Comparison of ENCODE assay signal across 9 cellular contexts in genomic region chr5:140821375-140822280, GRCh38. TPM values are rescaled to one million over a fixed set of nuclear protein-coding genes. Genes with fewer than 3 reads are reported as not detected.
DNase-seq lines count a peak whose midpoint lies in the region; ATAC-seq, FAIRE-seq and TF ChIP-seq lines count a peak whose summit lies in the region.
"Had no signal": no experiment of that assay in that cellular context is flagged by ENCODE, and none has a peak within 500 bp of the region (broad histone marks: within the 10 kb centered on the region; RNA-seq: fewer than 3 reads in every experiment).

Gene PCDHA5, plus strand, starts transcription at chr5:140821613.

- ATAC-seq in body of pancreas (no peak), HepG2 (no peak)

- TF ChIP-seq CTCF in body of pancreas (IDR thresholded peaks at IDR 0.05) = peak in 5 of 7 experiments; percentile 6 to 22 (median 17)
- peak; percentile 56 for TF ChIP-seq CTCF in HepG2 (CRISPR knock-in tag; IDR thresholded peaks at IDR 0.05)
- TF ChIP-seq CTCF in nephron progenitor cell (IDR thresholded peaks at IDR 0.05) = no peak

- H3K4me1 ChIP-seq in body of pancreas (no peaks in the 10 kb centered on the region), HepG2 (ENCODE audit: insufficient read depth, low read length) (no peaks in the 10 kb centered on the region)

- no peak within 1 kb of the TSS for H3K9ac ChIP-seq in HepG2 (ENCODE audit: insufficient read depth, low read depth, low read length)

- no peak for FAIRE-seq in HepG2 (lab: Jason Lieb, UNC)

- 25 to 32% methylated on average over 38 to 39 of the region's 39 CpGs for WGBS in body of pancreas, 2 donors
- WGBS in HepG2 (ENCODE audit: low lambda C conversion rate) = 49% methylated on average over 30 of the region's 39 CpGs

- DNase-seq in EL (peak; percentile 27), HuH-7 (ENCODE audit: low spot score) (peak; percentile 72), body of pancreas (peak in 1 of 4 donors; percentile 54), HepG2 (ENCODE audit: low spot score) (peak; percentile 12), nephron progenitor cell (no peak), SHP77 (lab: John Stamatoyannopoulos, UW) (no peak), NCI-H128 (lab: John Stamatoyannopoulos, UW; ENCODE audit: unreplicated experiment) (no peak), ecto neural progenitor cell (ENCODE audit: low spot score) (no peak)

- H3K79me2 ChIP-seq in HepG2 (ENCODE audit: insufficient read depth, low read length) = no peaks in the 10 kb centered on the region

- TF ChIP-seq EP300 in HepG2 (IDR thresholded peaks at IDR 0.05; ENCODE audit: low read depth in 2 of 2, low read length in 2 of 2) = no peak
- TF ChIP-seq EP300 in HepG2 (CRISPR knock-in tag; IDR thresholded peaks at IDR 0.05; ENCODE audit: borderline replicate concordance) = no peak

- H3K27me3 ChIP-seq in body of pancreas = no peaks in the 10 kb centered on the region
- H3K27me3 ChIP-seq in HepG2 (ENCODE audit: control insufficient read depth in 1 of 2, insufficient read depth in 2 of 2, low read length in 2 of 2) = no peaks in the 10 kb centered on the region; a peak in 1 of 5 replicates

- TF ChIP-seq POLR2A in body of pancreas (IDR thresholded peaks at IDR 0.05) (no peak), HepG2 (IDR thresholded peaks at IDR 0.05; ENCODE audit: insufficient read depth in 1 of 2, low read depth in 2 of 2, low read length in 2 of 2) (no peak)

- H3K4me2 ChIP-seq in HepG2 (ENCODE audit: low read depth, low read length) = no peak within 1 kb of the TSS

- H3K27ac Mint-ChIP-seq in nephron progenitor cell = no peak within 1 kb of the TSS

- H3K4me1 Mint-ChIP-seq in nephron progenitor cell = no peaks in the 10 kb centered on the region
- H3K4me1 Mint-ChIP-seq: central memory CD8-positive, alpha-beta T cell had no signal

- H4K20me1 ChIP-seq in HepG2 (ENCODE audit: insufficient read depth, low read length) = no peaks in the 10 kb centered on the region

- POLR2A ChIA-PET in HepG2 (lab: Yijun Ruan, JAX) = no interaction called here

- H3K9me3 ChIP-seq in body of pancreas = peaks cover 0 to 21% (median 4%) of the 10 kb centered on the region in 3 donors
- no peaks in the 10 kb centered on the region for H3K9me3 ChIP-seq in HepG2 (ENCODE audit: low read length)

- no peaks in the 10 kb centered on the region for H3K27me3 Mint-ChIP-seq in nephron progenitor cell (ENCODE audit: low read depth, poor library complexity)

- H2AFZ ChIP-seq in HepG2 (ENCODE audit: low read length) = no peak within 1 kb of the TSS

- H3K27ac ChIP-seq in body of pancreas (peak within 1 kb of the TSS in 1 of 4 donors; percentile 31), HepG2 (ENCODE audit: extremely low read length, insufficient read depth, low read length) (no peak within 1 kb of the TSS)

- in situ Hi-C loops in HepG2 (cut with HindIII; ENCODE audit: extremely low pct_ligation_motif_present, low pct_unique_long_range_greater_than_20kb) = no loop called here

- CTCF ChIA-PET in HepG2 (lab: Yijun Ruan, JAX; ENCODE audit: low intra/inter-chr PET ratio, low total read pairs) = no interaction called here

- BruUV-seq in HepG2 (replicated peaks; lab: Mats Ljungman, UMichigan) = no TSS peak

- H3K36me3 ChIP-seq in body of pancreas (replicated peaks in 1 of 2; ENCODE audit: insufficient read depth in 1 of 2, low read depth in 2 of 2) (no peaks in the 10 kb centered on the region), HepG2 (replicated peaks in 1 of 2; ENCODE audit: control insufficient read depth in 1 of 2, insufficient read depth in 2 of 2, low read length in 2 of 2) (no peaks in the 10 kb centered on the region)

- H3K4me3 ChIP-seq in body of pancreas (no peak within 1 kb of the TSS), HepG2 (replicated peaks in 1 of 3; ENCODE audit: insufficient read depth in 1 of 3, low read depth in 2 of 3, low read length in 3 of 3) (no peak within 1 kb of the TSS)

- H3K4me3 Mint-ChIP-seq in nephron progenitor cell = no peak within 1 kb of the TSS
- H3K4me3 Mint-ChIP-seq: central memory CD8-positive, alpha-beta T cell had no signal

- H3K36me3 Mint-ChIP-seq in nephron progenitor cell (ENCODE audit: low read depth) = peaks cover 71% of the 10 kb centered on the region

- H3K9me3 Mint-ChIP-seq in nephron progenitor cell = peaks cover 64% of the 10 kb centered on the region

- TF ChIP-seq RAD21 in HepG2 (CRISPR knock-in tag; IDR thresholded peaks at IDR 0.05) = no peak

- intact Hi-C loops in body of pancreas (cut with DNase I) = no loop called here
- intact Hi-C loops in HepG2 (cut with micrococcal nuclease; ENCODE audit: unreplicated experiment) = no loop called here

TF ChIP-seq in HepG2, 621 proteins besides CTCF, POLR2A, EP300 and RAD21:
- TF ChIP-seq CAMTA2 (CRISPR knock-in tag; IDR thresholded peaks at IDR 0.05; ENCODE audit: borderline replicate concordance) = no peak
- TF ChIP-seq, protein P1, sequence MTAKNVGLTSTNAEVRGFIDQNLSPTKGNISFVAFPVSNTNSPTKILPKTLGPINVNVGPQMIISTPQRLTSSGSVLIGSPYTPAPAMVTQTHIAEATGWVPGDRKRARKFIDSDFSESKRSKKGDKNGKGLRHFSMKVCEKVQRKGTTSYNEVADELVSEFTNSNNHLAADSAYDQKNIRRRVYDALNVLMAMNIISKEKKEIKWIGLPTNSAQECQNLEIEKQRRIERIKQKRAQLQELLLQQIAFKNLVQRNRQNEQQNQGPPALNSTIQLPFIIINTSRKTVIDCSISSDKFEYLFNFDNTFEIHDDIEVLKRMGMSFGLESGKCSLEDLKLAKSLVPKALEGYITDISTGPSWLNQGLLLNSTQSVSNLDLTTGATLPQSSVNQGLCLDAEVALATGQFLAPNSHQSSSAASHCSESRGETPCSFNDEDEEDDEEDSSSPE (CRISPR knock-in tag; IDR thresholded peaks at IDR 0.05) = no peak
- no peak for TF ChIP-seq MYNN (CRISPR knock-in tag; IDR thresholded peaks at IDR 0.05; ENCODE audit: low read depth)
- no peak for TF ChIP-seq THAP8 (CRISPR knock-in tag; IDR thresholded peaks at IDR 0.05; ENCODE audit: borderline replicate concordance)
- TF ChIP-seq NR2F2 (IDR thresholded peaks at IDR 0.05; ENCODE audit: borderline replicate concordance, low read depth) = no peak
- TF ChIP-seq RFX1 (IDR thresholded peaks at IDR 0.05) = no peak
- no peak for TF ChIP-seq EED (CRISPR knock-in tag; IDR thresholded peaks at IDR 0.05)
- TF ChIP-seq PAF1 (CRISPR knock-in tag; IDR thresholded peaks at IDR 0.05) = no peak

RNA-seq across cellular contexts. Expression of gene PCDHA5, which starts in this region (rescaled TPM):
- total RNA-seq in body of pancreas (1 to 10 TPM; 2.3 to 4.0 TPM), HepG2 (2016; rRNA removed; fragmentation: Illumina TruSeq; extraction: Trizol) (not detected in 2 replicates)
- total RNA-seq in HepG2 (2016; cell fraction: cytosol; rRNA removed; fragmentation: Illumina TruSeq; extraction: Trizol; ENCODE audit: low read depth) = not detected in 2 replicates
- total RNA-seq in HepG2 (2016; cell fraction: insoluble cytoplasmic fraction; rRNA removed; fragmentation: Illumina TruSeq; extraction: Trizol) = not detected in 2 replicates
- total RNA-seq in HepG2 (2016; cell fraction: membrane; rRNA removed; fragmentation: Illumina TruSeq; extraction: Trizol) = not detected in 2 replicates
- total RNA-seq in HepG2 (2016; cell fraction: nucleus; rRNA removed; fragmentation: Illumina TruSeq; extraction: Trizol) = not detected in 2 replicates
- not detected in 2 replicates for polyA plus RNA-seq in HepG2 (2011; rRNA removed)
- not detected in 2 replicates for polyA plus RNA-seq in HepG2 (2011; cell fraction: cytosol; rRNA removed)
- polyA plus RNA-seq in HepG2 (2011; cell fraction: nucleus; rRNA removed) = not detected in 2 replicates
- 0.03 TPM in 1 of 2 replicates, not detected in the other for polyA plus RNA-seq in HepG2 (2012)
- not detected in 2 replicates for polyA plus RNA-seq in HepG2 (2016; cell fraction: cytosol; fragmentation: Illumina TruSeq; extraction: Trizol; ENCODE audit: low read depth)
- not detected in 2 replicates for polyA plus RNA-seq in HepG2 (2016; cell fraction: insoluble cytoplasmic fraction; fragmentation: Illumina TruSeq; extraction: Trizol; ENCODE audit: low read depth)
- not detected in 2 replicates for polyA plus RNA-seq in HepG2 (2016; cell fraction: membrane; fragmentation: Illumina TruSeq; extraction: Trizol; ENCODE audit: low read depth)
- polyA plus RNA-seq in HepG2 (2016; cell fraction: nucleus; fragmentation: Illumina TruSeq; extraction: Trizol; ENCODE audit: insufficient read depth, low read depth) = not detected in 2 replicates
- polyA minus RNA-seq in HepG2 (2011; rRNA and poly(A)+ RNA removed; ENCODE audit: low replicate concordance) = not detected in 2 replicates
- not detected in 2 replicates for polyA minus RNA-seq in HepG2 (2011; cell fraction: cytosol; rRNA and poly(A)+ RNA removed)
- polyA minus RNA-seq in HepG2 (2011; cell fraction: nucleus; rRNA and poly(A)+ RNA removed) = not detected in 2 replicates

Comparison
In these comparisons a context has a peak if more than half of its experiments do, and no peak if none do; other contexts are left out.
1. Peak in DNase-seq in HepG2; RNA of the gene not detected or under 1 TPM.
2. DNase-seq: peak in EL (single experiment) and HuH-7 (single experiment); none in nephron progenitor cell (single experiment), SHP77 (0 of 2), NCI-H128 (single experiment) and ecto neural progenitor cell (single experiment).